In the genomic region with DNA sequence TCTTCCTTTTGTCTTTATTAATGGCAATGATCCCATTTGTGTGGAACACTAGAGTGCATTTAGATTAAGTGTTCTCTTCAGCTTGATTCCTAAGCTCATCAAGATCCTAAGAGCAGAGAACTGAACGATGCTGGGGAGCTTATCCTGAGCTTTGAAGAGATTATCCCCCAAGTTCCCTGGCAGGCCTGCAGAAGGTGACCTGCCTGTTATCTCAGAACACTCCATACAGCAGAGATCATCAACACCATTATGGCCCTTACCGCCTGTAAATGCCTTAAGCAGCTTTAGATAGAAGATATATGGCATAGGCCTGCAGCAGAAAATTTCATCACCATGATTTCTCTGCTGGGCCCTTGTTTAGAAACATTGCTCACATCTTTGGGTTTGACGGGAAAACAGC, we compare ENCODE assay signal across 28 cellular contexts.
"Had no signal": no experiment of that assay in that cellular context is flagged by ENCODE, and none has a peak within 500 bp of the region (broad histone marks: within the 10 kb centered on the region; RNA-seq: fewer than 3 reads in every experiment).

No MANE protein-coding gene starts in this region.

- H3K9me2 ChIP-seq: SK-N-SH had no signal

- ATAC-seq: activated CD4-positive, alpha-beta T cell treated with anti-CD3 and anti-CD28 coated beads for 36 hours; activated T-cell treated with anti-CD3 and anti-CD28 coated beads, Interleukin-2, amount 50 U/mL, for 72 hours; Panc1; Right ventricle myocardium inferior had no signal

- DNase-seq: activated CD4-positive, alpha-beta memory T cell treated with anti-CD3 and anti-CD28 coated beads, Interleukin-2, amount 10 ng/mL, durations not matched to agents 7 days and 5 days; activated CD4-positive, alpha-beta T cell treated with anti-CD3 and anti-CD28 coated beads for 36 hours; activated CD4-positive, alpha-beta T cell treated with anti-CD3 and anti-CD28 coated beads, Interleukin-2, amount 50 U/mL, for 1 hour; activated CD8-positive, alpha-beta memory T cell treated with anti-CD3 and anti-CD28 coated beads, Interleukin-2, amount 50 U/mL, for 4 hours; activated gamma-delta T cell treated with Interleukin-2 at 50 U/mL for 16 hours; activated naive CD4-positive, alpha-beta T cell treated with anti-CD3 and anti-CD28 coated beads, Interleukin-2, amount 10 ng/mL, durations not matched to agents 7 days and 5 days; activated naive CD8-positive, alpha-beta T cell treated with anti-CD3 and anti-CD28 coated beads for 36 hours; activated T-cell treated with anti-CD3 and anti-CD28 coated beads, Interleukin-2, amount 50 U/mL, for 72 hours; brain microvascular endothelial cell; MG63; MV-4-11; NCI-H1105; NCI-H1436; NCI-H187 treated with DMSO at 0.1 percent for 48 hours; NCI-H2081 treated with DMSO at 0.1 percent for 48 hours; NCI-H2171 treated with DMSO at 0.1 percent for 48 hours; NCI-H345; NCI-H510A treated with DMSO at 0.1 percent for 48 hours; NCI-H774; NK-92 treated with Interleukin-12 subunit alpha and Interleukin-12 subunit beta, amount 100 ng/mL, for 24 hours; OCI-M1; RPMI8226; SK-N-SH; T-helper 1 cell had no signal

- H3K36me3 ChIP-seq: brain microvascular endothelial cell, cardiac muscle cell, MG63 had no signal

- H3K27ac ChIP-seq: brain microvascular endothelial cell, cardiac muscle cell, VCaP had no signal

- H3K4me2 ChIP-seq: SK-N-SH had no signal

- H3K27me3 ChIP-seq: brain microvascular endothelial cell, cardiac muscle cell, MG63 had no signal

- H3K4me3 ChIP-seq: cardiac muscle cell, MG63 had no signal

- H3K9me3 ChIP-seq: MG63, SK-N-SH had no signal
